1 cellular context compared by ENCODE assay signal in genomic region chr12:44431647-44432352, GRCh38.
TF ChIP-seq lines count a peak whose summit lies in the region.

No MANE protein-coding gene starts in this region.

TF ChIP-seq in GM12878, 131 proteins besides CTCF, POLR2A, EP300 and RAD21 (continued from another document):
- TF ChIP-seq TARDBP (IDR thresholded peaks at IDR 0.05; ENCODE audit: borderline replicate concordance) = no peak
- peak; percentile 72 for TF ChIP-seq BCL3 (IDR thresholded peaks at IDR 0.05; ENCODE audit: borderline replicate concordance, insufficient read depth, low read depth, low read length, poor library complexity, severe bottlenecking)
- TF ChIP-seq PAX5 (IDR thresholded peaks at IDR 0.05; ENCODE audit: borderline replicate concordance, low read depth, low read length) = 0 out of 2 replicates have a peak, but pooled peaks have one; percentile 18
- 0 out of 2 replicates have a peak, but pooled peaks have one; percentile 23 for TF ChIP-seq ATF7 (IDR thresholded peaks at IDR 0.05; ENCODE audit: low read depth)
- no peak for TF ChIP-seq MTA3 (IDR thresholded peaks at IDR 0.05; ENCODE audit: borderline replicate concordance, low read length)
- TF ChIP-seq SKIL (IDR thresholded peaks at IDR 0.05; ENCODE audit: low read depth, poor library complexity, severe bottlenecking) = peak; percentile 70
- TF ChIP-seq IKZF2 (IDR thresholded peaks at IDR 0.05) = peak; percentile 79 to 80
- TF ChIP-seq MTA2 (IDR thresholded peaks at IDR 0.05; ENCODE audit: low read depth) = peak; percentile 81
- peak; percentile 76 for TF ChIP-seq JUNB (IDR thresholded peaks at IDR 0.05)
- no peak for TF ChIP-seq RELA (IDR thresholded peaks at IDR 0.05; ENCODE audit: borderline replicate concordance, partially characterized antibody)
- no peak for TF ChIP-seq POU2F2 (IDR thresholded peaks at IDR 0.05; ENCODE audit: borderline replicate concordance, low read depth, low read length)
- 0 out of 2 replicates have a peak, but pooled peaks have one; percentile 50 for TF ChIP-seq PML (IDR thresholded peaks at IDR 0.05; ENCODE audit: low read length)
- no peak; the same call in 1 of the 2 replicates for TF ChIP-seq GATAD2B (conservative IDR thresholded peaks at IDR 0.05; ENCODE audit: low read depth)
- TF ChIP-seq EED (IDR thresholded peaks at IDR 0.05; ENCODE audit: low read depth) = peak; percentile 74
- peak; percentile 76; the same call in 1 of the 2 replicates for TF ChIP-seq DPF2 (IDR thresholded peaks at IDR 0.05)
- TF ChIP-seq TBL1XR1 (IDR thresholded peaks at IDR 0.05; ENCODE audit: low read depth, low read length) = 0 out of 2 replicates have a peak, but pooled peaks have one; percentile 30
- TF ChIP-seq ZNF217 (IDR thresholded peaks at IDR 0.05) = 0 out of 2 replicates have a peak, but pooled peaks have one; percentile 17
- TF ChIP-seq ASH2L (IDR thresholded peaks at IDR 0.05; ENCODE audit: borderline replicate concordance, low read depth) = no peak
- no peak for TF ChIP-seq PAX8 (IDR thresholded peaks at IDR 0.05)
- TF ChIP-seq ATF2 (IDR thresholded peaks at IDR 0.05; ENCODE audit: low read length) = peak; percentile 91
- peak; percentile 92 for TF ChIP-seq CUX1 (IDR thresholded peaks at IDR 0.05; ENCODE audit: insufficient replicate concordance, low read depth, low read length)
- TF ChIP-seq ZBTB11 (CRISPR knock-in tag; IDR thresholded peaks at IDR 0.05) = no peak
- TF ChIP-seq MXI1 (IDR thresholded peaks at IDR 0.05; ENCODE audit: low read depth, low read length) = peak; percentile 49; the same call in 1 of the 2 replicates
- TF ChIP-seq SPI1 (IDR thresholded peaks at IDR 0.05; ENCODE audit: borderline replicate concordance, insufficient read depth, low read depth, low read length) = peak; percentile 91
TF ChIP-seq in GM12878: peak in this region for 35.
